Comparison of ENCODE assay signal across 1 cellular context in the genomic region with DNA sequence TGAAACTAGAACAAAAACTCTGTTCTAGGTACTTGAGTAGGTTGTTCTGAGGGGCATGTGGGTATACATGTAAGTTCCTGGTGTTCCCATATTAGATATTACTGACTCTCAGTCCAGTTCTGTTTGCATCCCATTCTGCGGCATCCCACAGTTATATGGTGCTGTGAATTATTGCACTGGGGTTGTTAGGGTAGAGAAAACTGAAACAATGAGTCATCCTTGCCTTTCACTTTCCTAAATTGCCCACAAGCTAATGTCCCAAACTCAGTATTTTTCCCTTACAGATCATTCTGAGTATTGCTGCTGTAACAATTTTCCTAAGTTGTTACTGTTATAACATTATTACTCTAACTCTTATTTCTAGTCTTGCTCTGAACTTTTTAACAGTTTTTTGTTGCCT.
TF ChIP-seq lines count a peak whose summit lies in the region.

No MANE protein-coding gene starts in this region.

TF ChIP-seq in SK-N-SH treated with all-trans-retinoic acid at 6 μM for 48 hours, 23 proteins besides CTCF, POLR2A, EP300 and RAD21 (continued from another document):
- TF ChIP-seq PPARA (CRISPR knock-in tag; IDR thresholded peaks at IDR 0.05; ENCODE audit: borderline replicate concordance) (no peak), ZC3H10 (CRISPR knock-in tag; IDR thresholded peaks at IDR 0.05) (no peak), ISL1 (CRISPR knock-in tag; IDR thresholded peaks at IDR 0.05) (no peak), ARNTL (CRISPR knock-in tag; IDR thresholded peaks at IDR 0.05; ENCODE audit: borderline replicate concordance, low read depth) (no peak), ZFP3 (CRISPR knock-in tag; IDR thresholded peaks at IDR 0.05) (no peak), ZNF565 (CRISPR knock-in tag; conservative IDR thresholded peaks at IDR 0.05; ENCODE audit: low read depth) (no peak)
- TF ChIP-seq, protein P1, sequence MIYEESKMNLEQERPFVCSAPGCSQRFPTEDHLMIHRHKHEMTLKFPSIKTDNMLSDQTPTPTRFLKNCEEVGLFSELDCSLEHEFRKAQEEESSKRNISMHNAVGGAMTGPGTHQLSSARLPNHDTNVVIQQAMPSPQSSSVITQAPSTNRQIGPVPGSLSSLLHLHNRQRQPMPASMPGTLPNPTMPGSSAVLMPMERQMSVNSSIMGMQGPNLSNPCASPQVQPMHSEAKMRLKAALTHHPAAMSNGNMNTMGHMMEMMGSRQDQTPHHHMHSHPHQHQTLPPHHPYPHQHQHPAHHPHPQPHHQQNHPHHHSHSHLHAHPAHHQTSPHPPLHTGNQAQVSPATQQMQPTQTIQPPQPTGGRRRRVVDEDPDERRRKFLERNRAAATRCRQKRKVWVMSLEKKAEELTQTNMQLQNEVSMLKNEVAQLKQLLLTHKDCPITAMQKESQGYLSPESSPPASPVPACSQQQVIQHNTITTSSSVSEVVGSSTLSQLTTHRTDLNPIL (CRISPR knock-in tag; IDR thresholded peaks at IDR 0.05; ENCODE audit: low read depth), result no peak
